22 cellular contexts compared by ENCODE assay signal in the genomic region with DNA sequence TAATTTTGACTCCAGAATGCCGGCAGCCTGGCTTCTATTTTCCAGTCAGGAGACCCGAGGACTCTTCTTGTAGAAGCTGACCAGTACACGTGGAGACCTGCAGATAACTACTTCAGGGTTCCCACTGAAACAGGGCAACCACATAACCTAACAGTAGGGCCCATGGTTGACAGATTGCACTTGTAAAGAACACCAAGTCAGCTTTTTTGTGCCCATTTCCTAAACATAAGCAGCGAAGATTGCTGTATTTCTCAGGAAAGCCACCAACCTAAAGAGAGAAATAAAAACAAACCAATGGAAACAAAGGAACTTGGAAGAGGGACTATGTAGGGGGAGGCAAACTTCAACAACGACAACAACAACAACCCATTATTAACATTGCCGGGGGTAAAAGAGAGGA. TPM values are rescaled to one million over a fixed set of nuclear protein-coding genes. Genes with fewer than 3 reads are reported as not detected.
A peak's percentile ranks its signal among the peaks of the same experiment; 100 is the strongest.
DNase-seq lines count a peak whose midpoint lies in the region; ATAC-seq, FAIRE-seq and TF ChIP-seq lines count a peak whose summit lies in the region.
"Had no signal": no experiment of that assay in that cellular context is flagged by ENCODE, and none has a peak within 500 bp of the region (broad histone marks: within the 10 kb centered on the region; RNA-seq: fewer than 3 reads in every experiment).

No MANE protein-coding gene starts in this region.

- no peak overlapping the region for H3K4me2 ChIP-seq in A549
- H3K4me2 ChIP-seq: BLaER1, GM23338 had no signal

- H3K27ac ChIP-seq in A549, result no peak overlapping the region
- H3K27ac ChIP-seq in CD4-positive, alpha-beta T cell (ENCODE audit: low read depth, low read length), result no peak overlapping the region
- no peak overlapping the region for H3K27ac ChIP-seq in CD8-positive, alpha-beta memory T cell (ENCODE audit: low read depth, low read length)
- H3K27ac ChIP-seq in transverse colon, result no peak overlapping the region
- H3K27ac ChIP-seq: BLaER1, C4-2B had no signal

- H3K9me3 ChIP-seq in A549 (peaks cover 31% of the 10 kb centered on the region), transverse colon (no peaks in the 10 kb centered on the region)
- peaks cover 4% of the 10 kb centered on the region for H3K9me3 ChIP-seq in CD4-positive, alpha-beta T cell (ENCODE audit: control insufficient read depth, low read length)
- no peaks in the 10 kb centered on the region for H3K9me3 ChIP-seq in CD8-positive, alpha-beta memory T cell (ENCODE audit: low read length)

- POLR2A ChIA-PET in A549 (lab: Yijun Ruan, JAX), result no interaction called here
- POLR2A ChIA-PET in CD4-positive, alpha-beta T cell (lab: Charles Lee), result no interaction called here
- POLR2A ChIA-PET in CD8-positive, alpha-beta memory T cell (lab: Charles Lee), result no interaction called here

- no peak overlapping the region for H3K4me3 Mint-ChIP-seq in CD4-positive, alpha-beta T cell
- H3K4me3 Mint-ChIP-seq in CD8-positive, alpha-beta memory T cell, result no peak overlapping the region
- H3K4me3 Mint-ChIP-seq in central memory CD8-positive, alpha-beta T cell, result no peak overlapping the region
- H3K4me3 Mint-ChIP-seq: B cell, GM23338, H9 had no signal

- ATAC-seq in A549 (no peak), GM18861 (IDR thresholded peaks at IDR 0.05; ENCODE audit: unreplicated experiment) (no peak)
- no peak for ATAC-seq in CD4-positive, alpha-beta T cell (ENCODE audit: poor library complexity)
- ATAC-seq in central memory CD8-positive, alpha-beta T cell (replicated peaks; ENCODE audit: extremely low read depth, poor library complexity, severe bottlenecking), result no peak
- ATAC-seq: GM12878, GM23338, HCT116 had no signal

- CTCF ChIA-PET in A549 (lab: Yijun Ruan, JAX), result interaction anchor here (1.0 to 1.2 kb wide), 2 partner anchors 11 to 28 kb away, joined by 3 read pairs; no protein-coding TSS in a partner anchor
- CTCF ChIA-PET in CD4-positive, alpha-beta T cell (lab: Charles Lee), result interaction anchor here (1.1 kb wide), 1 partner anchor 28 kb away, joined by 3 read pairs; no protein-coding TSS in a partner anchor
- CTCF ChIA-PET in CD8-positive, alpha-beta memory T cell (lab: Charles Lee), result no interaction called here

- peaks cover 19% of the 10 kb centered on the region for H3K36me3 ChIP-seq in CD8-positive, alpha-beta memory T cell (ENCODE audit: insufficient read depth, low read length)
- no peaks in the 10 kb centered on the region for H3K36me3 ChIP-seq in transverse colon
- H3K36me3 ChIP-seq: BLaER1 had no signal

- peaks cover 14% of the 10 kb centered on the region for H3K9me3 Mint-ChIP-seq in CD4-positive, alpha-beta T cell
- no peaks in the 10 kb centered on the region for H3K9me3 Mint-ChIP-seq in CD8-positive, alpha-beta memory T cell
- H3K9me3 Mint-ChIP-seq in central memory CD8-positive, alpha-beta T cell, result no peaks in the 10 kb centered on the region
- H3K9me3 Mint-ChIP-seq: GM23338, H9 had no signal

- peak overlapping the region; percentile 94 for H3K27ac Mint-ChIP-seq in CD4-positive, alpha-beta T cell
- peak overlapping the region in 5 of 8 donors; percentile 0 to 77 (median 58) for H3K27ac Mint-ChIP-seq in CD8-positive, alpha-beta memory T cell
- H3K27ac Mint-ChIP-seq in central memory CD8-positive, alpha-beta T cell (ENCODE audit: low read depth), result peak overlapping the region; percentile 79
- H3K27ac Mint-ChIP-seq: B cell; CD4-positive, CD25-positive, alpha-beta regulatory T cell; GM23338; H9 had no signal

- H3K4me1 Mint-ChIP-seq in CD4-positive, alpha-beta T cell (ENCODE audit: low read depth), result peaks cover 68% of the 10 kb centered on the region
- peaks cover 45 to 66% (median 57%) of the 10 kb centered on the region in 3 donors for H3K4me1 Mint-ChIP-seq in CD8-positive, alpha-beta memory T cell
- H3K4me1 Mint-ChIP-seq in central memory CD8-positive, alpha-beta T cell, result peaks cover 65% of the 10 kb centered on the region

- 33% methylated on average over 6 of the region's 6 CpGs for WGBS in A549 (ENCODE audit: missing lambda C conversion rate)
- WGBS in transverse colon (ENCODE audit: low coverage in 1 of 2), 2 donors, result 84 to 100% methylated on average over 1 to 6 of the region's 6 CpGs

- no peak for TF ChIP-seq EP300 in A549 (IDR thresholded peaks at IDR 0.05)
- no peak for TF ChIP-seq EP300 in transverse colon (IDR thresholded peaks at IDR 0.05; ENCODE audit: low read depth)

- DNase-seq in A549 (ENCODE audit: low read depth in 1 of 2, low spot score in 1 of 2) (no peak), transverse colon (no peak)
- no peak for DNase-seq in CD4-positive, alpha-beta T cell
- DNase-seq in CD8-positive, alpha-beta memory T cell, result no peak
- DNase-seq in central memory CD8-positive, alpha-beta T cell (ENCODE audit: low spot score in 2 of 2), result no peak
- DNase-seq: CD4-positive, CD25-positive, alpha-beta regulatory T cell; DMS 273 treated with DMSO at 0.1 percent for 48 hours; DMS79; EL; GDM1; H9 had no signal

- H3K27me3 ChIP-seq in CD4-positive, alpha-beta T cell (ENCODE audit: control insufficient read depth, insufficient read depth, low read length), result no peaks in the 10 kb centered on the region
- H3K27me3 ChIP-seq in CD8-positive, alpha-beta memory T cell (ENCODE audit: insufficient read depth, low read length, poor library complexity, severe bottlenecking), result no peaks in the 10 kb centered on the region
- H3K27me3 ChIP-seq in transverse colon, result peaks cover 40% of the 10 kb centered on the region
- H3K27me3 ChIP-seq: BLaER1 had no signal

- TF ChIP-seq CTCF in A549 (IDR thresholded peaks at IDR 0.05) (no peak), transverse colon (IDR thresholded peaks at IDR 0.05) (no peak)
- TF ChIP-seq CTCF in CD4-positive, alpha-beta T cell (IDR thresholded peaks at IDR 0.05), result no peak

- TF ChIP-seq RAD21 in A549 (conservative IDR thresholded peaks at IDR 0.05 in 1 of 2, IDR thresholded peaks at IDR 0.05 in 1 of 2), result no peak

- peaks cover 92% of the 10 kb centered on the region for H3K36me3 Mint-ChIP-seq in CD4-positive, alpha-beta T cell (ENCODE audit: low read depth)
- H3K36me3 Mint-ChIP-seq in CD8-positive, alpha-beta memory T cell, result peaks cover 36 to 87% (median 44%) of the 10 kb centered on the region in 3 donors
- H3K36me3 Mint-ChIP-seq in central memory CD8-positive, alpha-beta T cell (ENCODE audit: insufficient read depth), result peaks cover 63% of the 10 kb centered on the region

- H3K4me3 ChIP-seq in A549, result no peak overlapping the region
- H3K4me3 ChIP-seq in CD8-positive, alpha-beta memory T cell (ENCODE audit: low read length), result no peak overlapping the region
- H3K4me3 ChIP-seq in transverse colon, result no peak overlapping the region
- H3K4me3 ChIP-seq: BLaER1, GM12878, GM23338 had no signal

- intact Hi-C loops in CD4-positive, alpha-beta T cell (cut with DNase I, micrococcal nuclease), result loop anchor here in 1 of 2 experiments (5.0 kb wide), 2 partner anchors 128 to 152 kb away; no protein-coding TSS in a partner anchor
- intact Hi-C loops in transverse colon (cut with DNase I; ENCODE audit: low total_unique reads), result no loop called here

- TF ChIP-seq POLR2A in A549 (IDR thresholded peaks at IDR 0.05; ENCODE audit: low read length) (no peak), transverse colon (IDR thresholded peaks at IDR 0.05) (no peak)

- no peak for FAIRE-seq in A549 (lab: Jason Lieb, UNC)
- FAIRE-seq: D721Med, GM12878 had no signal

- H3K4me1 ChIP-seq in A549, result no peaks in the 10 kb centered on the region
- peaks cover 36% of the 10 kb centered on the region for H3K4me1 ChIP-seq in CD8-positive, alpha-beta memory T cell (ENCODE audit: insufficient read depth, low read length)
- H3K4me1 ChIP-seq in transverse colon, result peaks cover 0 to 2% (median 0%) of the 10 kb centered on the region in 4 donors

- in situ Hi-C loops in transverse colon (cut with MboI; ENCODE audit: low pct_ligation_motif_present in 1 of 4, low pct_unique_long_range_greater_than_20kb in 1 of 4, low sequenced_read_pairs in 3 of 4), result no loop called here

- no peaks in the 10 kb centered on the region for H3K27me3 Mint-ChIP-seq in CD4-positive, alpha-beta T cell
- peaks cover 0 to 1% of the 10 kb centered on the region in 2 donors for H3K27me3 Mint-ChIP-seq in CD8-positive, alpha-beta memory T cell
- H3K27me3 Mint-ChIP-seq in central memory CD8-positive, alpha-beta T cell, result no peaks in the 10 kb centered on the region
- H3K27me3 Mint-ChIP-seq: B cell; CD4-positive, CD25-positive, alpha-beta regulatory T cell had no signal

TF ChIP-seq in A549, 52 proteins besides CTCF, POLR2A, EP300 and RAD21:
- TF ChIP-seq MAFK (IDR thresholded peaks at IDR 0.05; ENCODE audit: partially characterized antibody), result peak; percentile 27
- TF ChIP-seq, protein P1, sequence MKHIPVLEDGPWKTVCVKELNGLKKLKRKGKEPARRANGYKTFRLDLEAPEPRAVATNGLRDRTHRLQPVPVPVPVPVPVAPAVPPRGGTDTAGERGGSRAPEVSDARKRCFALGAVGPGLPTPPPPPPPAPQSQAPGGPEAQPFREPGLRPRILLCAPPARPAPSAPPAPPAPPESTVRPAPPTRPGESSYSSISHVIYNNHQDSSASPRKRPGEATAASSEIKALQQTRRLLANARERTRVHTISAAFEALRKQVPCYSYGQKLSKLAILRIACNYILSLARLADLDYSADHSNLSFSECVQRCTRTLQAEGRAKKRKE (CRISPR knock-in tag; IDR thresholded peaks at IDR 0.05; ENCODE audit: low read depth), result no peak
TF ChIP-seq in A549: peak in this region for 1.

RNA-seq across cellular contexts. Expression of gene EDN3, which starts 50.1 kb away (rescaled TPM):
- polyA plus RNA-seq in A549 (2011; rRNA removed) (0.54 and 0.57 TPM in 2 replicates), A549 (2017; fragmentation: RNase III; extraction: RNeasy Plus Mini Kit Qiagen cat#74134 plus additional on column Dnase treatment) (0.08 to 0.13 TPM (median 0.08 TPM) in 3 replicates)
- 0.08 and 0.11 TPM in 2 replicates for polyA plus RNA-seq in A549 (2012; cell fraction: cytosol; rRNA removed)
- 0.05 TPM in 1 of 2 replicates, not detected in the other for polyA plus RNA-seq in A549 (2012; cell fraction: nucleus; rRNA removed)
- polyA minus RNA-seq in A549 (2011; rRNA and poly(A)+ RNA removed), result 0.33 TPM in 1 of 2 replicates, not detected in the other
- total RNA-seq in CD4-positive, alpha-beta T cell, result 1 to 10 TPM; 1.0 to 1.4 TPM
- under 1 TPM in 1 of 2 experiments, not detected in 1; 0.16 TPM for total RNA-seq in CD8-positive, alpha-beta memory T cell
- polyA plus RNA-seq in CD8-positive, alpha-beta memory T cell, result not detected
- 100 to 1,000 TPM in 1 of 4 donors, 10 to 100 TPM in 3; 13.1 to 127 (median 76.8) TPM for total RNA-seq in transverse colon
- total RNA-seq: A172, B cell, GM12878, H4 had no signal
- polyA plus RNA-seq: AG04450; CD4-positive, CD25-positive, alpha-beta regulatory T cell; GM12878 had no signal

Comparison
In these comparisons a context has a peak if more than half of its experiments do, and no peak if none do; other contexts are left out.
1. RNA of gene EDN3, which starts 50.1 kb away (total RNA-seq): 13.1 to 127 TPM in transverse colon; 1.0 to 1.4 TPM in CD4-positive, alpha-beta T cell and 0.16 TPM in CD8-positive, alpha-beta memory T cell; every median in the first group is over 4 times any median in the second.
2. Peak in every context shown above with its lines, with median percentiles within 50 percentile points of each other: H3K27ac Mint-ChIP-seq.